In genomic region chr11:47861762-47862161, GRCh38 we compare ENCODE assay signal across 1 cellular context.
A peak's percentile ranks its signal among the peaks of the same experiment; 100 is the strongest.
TF ChIP-seq lines count a peak whose summit lies in the region.

No MANE protein-coding gene starts in this region.

TF ChIP-seq in K562, 482 proteins besides CTCF, POLR2A, EP300 and RAD21 (continued from another document):
- TF ChIP-seq JUND (IDR thresholded peaks at IDR 0.05; ENCODE audit: borderline replicate concordance, low read depth, low read length) (peak; percentile 57; the same call in 1 of the 2 replicates), JUND (tag; IDR thresholded peaks at IDR 0.05; ENCODE audit: borderline replicate concordance, low read depth, low read length) (peak; percentile 50; the same call in 1 of the 3 replicates), ZNF384 (IDR thresholded peaks at IDR 0.05; ENCODE audit: low read depth, low read length) (peak; percentile 95), KDM4B (IDR thresholded peaks at IDR 0.05; ENCODE audit: borderline replicate concordance in 2 of 2, low read depth in 1 of 2) (no peak), MAFG (tag; conservative IDR thresholded peaks at IDR 0.05) (peak; percentile 72), RCOR1 (IDR thresholded peaks at IDR 0.05; ENCODE audit: borderline replicate concordance in 1 of 2, low read depth in 2 of 2, low read length in 2 of 2) (peak in 1 of 2 experiments; percentile 78; a peak in 1 of 4 replicates), MAFF (IDR thresholded peaks at IDR 0.05; ENCODE audit: low read length) (peak; percentile 57), DPF2 (IDR thresholded peaks at IDR 0.05) (peak; percentile 59; the same call in 1 of the 2 replicates), OTX1 (CRISPR knock-in tag; IDR thresholded peaks at IDR 0.05) (no peak), ARID1B (IDR thresholded peaks at IDR 0.05) (peak; percentile 50), TCF3 (CRISPR knock-in tag; IDR thresholded peaks at IDR 0.05) (peak; percentile 41; the same call in 1 of the 2 replicates), ZNF134 (CRISPR knock-in tag; conservative IDR thresholded peaks at IDR 0.05) (no peak), NFE2 (IDR thresholded peaks at IDR 0.05; ENCODE audit: low read depth) (peak; percentile 86), KDM1A (IDR thresholded peaks at IDR 0.05) (peak; percentile 78), STAT5A (IDR thresholded peaks at IDR 0.05; ENCODE audit: borderline replicate concordance, low read length) (no peak), ZNF197 (CRISPR knock-in tag; IDR thresholded peaks at IDR 0.05; ENCODE audit: low read depth) (no peak), C11orf30 (IDR thresholded peaks at IDR 0.05; ENCODE audit: low read depth) (peak; percentile 77), PRDM10 (IDR thresholded peaks at IDR 0.05; ENCODE audit: partially characterized antibody) (peak; percentile 31), ERF (CRISPR knock-in tag; IDR thresholded peaks at IDR 0.05) (no peak), MEIS2 (IDR thresholded peaks at IDR 0.05; ENCODE audit: partially characterized antibody) (peak; percentile 21), CREM (IDR thresholded peaks at IDR 0.05; ENCODE audit: low read depth) (peak; percentile 44; the same call in 1 of the 2 replicates), TEAD4 (IDR thresholded peaks at IDR 0.05; ENCODE audit: low read length) (0 out of 2 replicates have a peak, but pooled peaks have one; percentile 10), TEAD4 (CRISPR knock-in tag; IDR thresholded peaks at IDR 0.05; ENCODE audit: borderline replicate concordance) (no peak), CBFA2T3 (IDR thresholded peaks at IDR 0.05) (peak; percentile 70), ZNF316 (IDR thresholded peaks at IDR 0.05) (peak; percentile 81), EP400 (IDR thresholded peaks at IDR 0.05) (0 out of 2 replicates have a peak, but pooled peaks have one; percentile 13), PBX2 (CRISPR knock-in tag; IDR thresholded peaks at IDR 0.05; ENCODE audit: low read depth) (no peak), PBX2 (tag; conservative IDR thresholded peaks at IDR 0.05; ENCODE audit: low read depth) (0 out of 2 replicates have a peak, but pooled peaks have one; percentile 25), TAL1 (IDR thresholded peaks at IDR 0.05) (peak; percentile 7; the same call in 1 of the 2 replicates), CBFA2T2 (conservative IDR thresholded peaks at IDR 0.05) (peak; percentile 26; the same call in 1 of the 2 replicates), SMARCA4 (IDR thresholded peaks at IDR 0.05) (peak; percentile 59), ZNF507 (tag; conservative IDR thresholded peaks at IDR 0.05) (no peak), BHLHE40 (IDR thresholded peaks at IDR 0.05; ENCODE audit: low read length) (peak; percentile 71; the same call in 1 of the 2 replicates), ZFP36 (IDR thresholded peaks at IDR 0.05; ENCODE audit: low read depth, low read length, partially characterized antibody) (no peak), FOSL1 (tag; conservative IDR thresholded peaks at IDR 0.05) (0 out of 2 replicates have a peak, but pooled peaks have one; percentile 17), ZNF347 (CRISPR knock-in tag; IDR thresholded peaks at IDR 0.05; ENCODE audit: low read depth) (no peak), ZNF175 (CRISPR knock-in tag; IDR thresholded peaks at IDR 0.05; ENCODE audit: low read depth) (no peak), PHF21A (IDR thresholded peaks at IDR 0.05; ENCODE audit: borderline replicate concordance, low read depth) (peak; percentile 58; the same call in 1 of the 2 replicates), MAFK (IDR thresholded peaks at IDR 0.05; ENCODE audit: low read length) (peak; percentile 59)
- TF ChIP-seq, protein P1, sequence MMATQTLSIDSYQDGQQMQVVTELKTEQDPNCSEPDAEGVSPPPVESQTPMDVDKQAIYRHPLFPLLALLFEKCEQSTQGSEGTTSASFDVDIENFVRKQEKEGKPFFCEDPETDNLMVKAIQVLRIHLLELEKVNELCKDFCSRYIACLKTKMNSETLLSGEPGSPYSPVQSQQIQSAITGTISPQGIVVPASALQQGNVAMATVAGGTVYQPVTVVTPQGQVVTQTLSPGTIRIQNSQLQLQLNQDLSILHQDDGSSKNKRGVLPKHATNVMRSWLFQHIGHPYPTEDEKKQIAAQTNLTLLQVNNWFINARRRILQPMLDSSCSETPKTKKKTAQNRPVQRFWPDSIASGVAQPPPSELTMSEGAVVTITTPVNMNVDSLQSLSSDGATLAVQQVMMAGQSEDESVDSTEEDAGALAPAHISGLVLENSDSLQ (IDR thresholded peaks at IDR 0.05): peak; percentile 64
